26 cellular contexts compared by ENCODE assay signal in genomic region chr5:137054335-137054734, GRCh38.
"Had no signal": no experiment of that assay in that cellular context is flagged by ENCODE, and none has a peak within 500 bp of the region (broad histone marks: within the 10 kb centered on the region; RNA-seq: fewer than 3 reads in every experiment).

No MANE protein-coding gene starts in this region.

- H3K9me3 Mint-ChIP-seq: stimulated activated naive B cell treated with anti-CD40 and anti-IgM and Interleukin-4, amounts not matched to agents 10 μg/mL and 1 μg/mL and 100 μg/mL, for 72 hours had no signal

- H3K27ac ChIP-seq: left lung, lower lobe of right lung, pancreas, prostate gland, skin epidermis, stomach, thyroid gland, transverse colon, upper lobe of left lung, vagina had no signal

- H3K4me1 Mint-ChIP-seq: naive B cell; stimulated activated naive B cell treated with anti-CD40 and anti-IgM and Interleukin-4, amounts not matched to agents 10 μg/mL and 1 μg/mL and 100 μg/mL, for 72 hours had no signal

- H3K27ac Mint-ChIP-seq: naive B cell; natural killer cell treated with Interleukin-12 subunit alpha and Interleukin-12 subunit beta and Interleukin-15 and Interleukin-18, amount 100 ng/mL, for 72 hours; stimulated activated naive B cell treated with anti-CD40 and anti-IgM and Interleukin-4, amounts not matched to agents 10 μg/mL and 1 μg/mL and 100 μg/mL, for 72 hours had no signal

- H3K27me3 ChIP-seq: left lung, pancreas, stomach, testis, thyroid gland, transverse colon, upper lobe of left lung, vagina had no signal

- H3K36me3 ChIP-seq: left lung, lower lobe of right lung, pancreas, prostate gland, stomach, thyroid gland, transverse colon, upper lobe of left lung, vagina had no signal

- ATAC-seq: left colon; left lung; natural killer cell treated with Interleukin-12 subunit alpha and Interleukin-12 subunit beta and Interleukin-15 and Interleukin-18, amount 100 ng/mL, for 72 hours; pancreas; right cardiac atrium; stimulated activated naive B cell treated with anti-CD40 and anti-IgM and Interleukin-4, amounts not matched to agents 10 μg/mL and 1 μg/mL and 100 μg/mL, for 72 hours; stimulated activated naive CD8-positive, alpha-beta T cell treated with anti-CD3 and anti-CD28 coated beads, Interleukin-15, Interleukin-2, amounts not matched to agents 100 U/mL and 50 U/mL, for 24 hours had no signal

- H3K4me1 ChIP-seq: left lung, lower lobe of right lung, pancreas, prostate gland, stomach, thyroid gland, transverse colon, upper lobe of left lung, vagina had no signal

- H3K9me3 ChIP-seq: left lung, lower lobe of right lung, pancreas, prostate gland, stomach, testis, thyroid gland, transverse colon, upper lobe of left lung, vagina had no signal

- H3K4me3 Mint-ChIP-seq: naive B cell; natural killer cell treated with Interleukin-12 subunit alpha and Interleukin-12 subunit beta and Interleukin-15 and Interleukin-18, amount 100 ng/mL, for 72 hours; stimulated activated naive B cell treated with anti-CD40 and anti-IgM and Interleukin-4, amounts not matched to agents 10 μg/mL and 1 μg/mL and 100 μg/mL, for 72 hours had no signal

- H3K36me3 Mint-ChIP-seq: naive B cell; natural killer cell treated with Interleukin-12 subunit alpha and Interleukin-12 subunit beta and Interleukin-15 and Interleukin-18, amount 100 ng/mL, for 72 hours; stimulated activated naive B cell treated with anti-CD40 and anti-IgM and Interleukin-4, amounts not matched to agents 10 μg/mL and 1 μg/mL and 100 μg/mL, for 72 hours had no signal

- H3K4me3 ChIP-seq: left lung, lower lobe of right lung, pancreas, prostate gland, skin epidermis, stomach, testis, thyroid gland, transverse colon, upper lobe of left lung, vagina had no signal

- DNase-seq: kidney glomerular epithelial cell; left colon; left lung; lower lobe of right lung; mammary epithelial cell; mesenchymal stem cell; naive B cell; pancreas; posterior cingulate gyrus; retina; right cardiac atrium; stimulated activated CD4-positive, alpha-beta T cell treated with anti-CD3 and anti-CD28 coated beads, Interleukin-12 subunit alpha, Interleukin-12 subunit beta, amount 100 ng/mL, for 4 hours; stimulated activated CD4-positive, alpha-beta T cell treated with anti-CD3 and anti-CD28 coated beads, Interleukin-15, amount 100 ng/mL, for 24 hours; stimulated activated CD4-positive, alpha-beta T cell treated with anti-CD3 and anti-CD28 coated beads, Interleukin-2, amount 100 ng/mL, for 24 hours; stimulated activated CD4-positive, alpha-beta T cell treated with anti-CD3 and anti-CD28 coated beads, Interleukin-4, amount 100 ng/mL, for 1 hour; stimulated activated naive B cell treated with anti-CD40 and anti-IgM and Interleukin-4, amounts not matched to agents 10 μg/mL and 1 μg/mL and 100 μg/mL, for 72 hours; stimulated activated naive CD8-positive, alpha-beta T cell treated with anti-CD3 and anti-CD28 coated beads, Interleukin-15, Interleukin-2, amounts not matched to agents 100 U/mL and 50 U/mL, for 24 hours; stomach; testis; thyroid gland; transverse colon; upper lobe of left lung had no signal
